ENCODE assay signal across 8 cellular contexts in genomic region chr1:153532769-153533599, GRCh38. TPM values are rescaled to one million over a fixed set of nuclear protein-coding genes. Genes with fewer than 3 reads are reported as not detected.
DNase-seq lines count a peak whose midpoint lies in the region; ATAC-seq and TF ChIP-seq lines count a peak whose summit lies in the region.

No MANE protein-coding gene starts in this region.

- peak overlapping the region; percentile 52 for H3K4me3 Mint-ChIP-seq in mesothelial cell of epicardium

- peak overlapping the region; percentile 46 for H3K9ac ChIP-seq in NT2/D1 (ENCODE audit: insufficient read length, low read depth)

- TF ChIP-seq CTCF in epithelial cell of esophagus (IDR thresholded peaks at IDR 0.05; ENCODE audit: insufficient read depth, low read depth, low read length, missing control alignments), result peak; percentile 87
- TF ChIP-seq CTCF in mesothelial cell of epicardium (IDR thresholded peaks at IDR 0.05; ENCODE audit: unreplicated experiment), result peak; percentile 74

- H3K36me3 Mint-ChIP-seq in mesothelial cell of epicardium, result no peaks in the 10 kb centered on the region

- H3K9me3 ChIP-seq in NT2/D1 (ENCODE audit: insufficient read depth, low read length), result no peaks in the 10 kb centered on the region

- peak overlapping the region; percentile 89 for H3K27ac Mint-ChIP-seq in mesothelial cell of epicardium

- no peaks in the 10 kb centered on the region for H3K27me3 ChIP-seq in NT2/D1 (ENCODE audit: insufficient read depth, insufficient read length)

- H3K27me3 Mint-ChIP-seq in mesothelial cell of epicardium (ENCODE audit: low read depth), result no peaks in the 10 kb centered on the region

- no peak for ATAC-seq in GM21360 (IDR thresholded peaks at IDR 0.05; ENCODE audit: unreplicated experiment)

- H3K4me3 ChIP-seq in NT2/D1 (ENCODE audit: insufficient read length, low read depth), result peak overlapping the region; percentile 5
- H3K4me3 ChIP-seq in epithelial cell of esophagus (ENCODE audit: low read length), result peak overlapping the region; percentile 68

- H3K4me1 Mint-ChIP-seq in mesothelial cell of epicardium, result peaks cover 27% of the 10 kb centered on the region

- H3K4me1 ChIP-seq in NT2/D1 (ENCODE audit: insufficient read depth, insufficient read length), result peaks cover 13% of the 10 kb centered on the region

- no peaks in the 10 kb centered on the region for H3K9me3 Mint-ChIP-seq in mesothelial cell of epicardium

- H3K36me3 ChIP-seq in NT2/D1 (ENCODE audit: insufficient read depth, insufficient read length, low read length), result no peaks in the 10 kb centered on the region

- DNase-seq in AG20443 (ENCODE audit: low spot score), result peak; percentile 92
- DNase-seq in HK-2 (ENCODE audit: unreplicated experiment), result peak; percentile 89
- DNase-seq in NT2/D1 (ENCODE audit: low read depth, low spot score), result peak; percentile 92
- peak; percentile 79 for DNase-seq in activated T-cell treated with anti-CD3 and anti-CD28 coated beads for 48 hours (ENCODE audit: low read depth)
- peak; percentile 86 for DNase-seq in epithelial cell of esophagus (ENCODE audit: low read depth)
- peak; percentile 65 to 86 for DNase-seq in mesothelial cell of epicardium (ENCODE audit: low spot score in 2 of 2, unreplicated experiment in 2 of 2)
- peak; percentile 66 for DNase-seq in stimulated activated CD8-positive, alpha-beta memory T cell treated with anti-CD3 and anti-CD28 coated beads, Interleukin-12 subunit alpha, Interleukin-12 subunit beta, amount 100 ng/mL, for 1 hour (ENCODE audit: low read depth)

RNA-seq across cellular contexts. Expression of gene S100A6, which starts 2.8 kb away (rescaled TPM):
- 2.4 to 4.4 TPM (median 3.9 TPM) in 3 replicates for total RNA-seq in mesothelial cell of epicardium

RNA-seq across cellular contexts. Expression of gene S100A5, which starts 7.8 kb away (rescaled TPM):
- total RNA-seq in mesothelial cell of epicardium, result not detected in 3 replicates

RNA-seq across cellular contexts. Expression of gene S100A4, which starts 12.6 kb away (rescaled TPM):
- 7.8 to 12.7 TPM (median 10.2 TPM) in 3 replicates for total RNA-seq in mesothelial cell of epicardium

RNA-seq across cellular contexts. Expression of gene S100A3, which starts 16.1 kb away (rescaled TPM):
- not detected in 3 replicates for total RNA-seq in mesothelial cell of epicardium

RNA-seq across cellular contexts. Expression of gene S100A2, which starts 32.7 kb away (rescaled TPM):
- total RNA-seq in mesothelial cell of epicardium, result 0.43 to 0.51 TPM in 2 of 3 replicates, not detected in the other
